In genomic region chr4:175281894-175282293, GRCh38 we compare ENCODE assay signal across 27 cellular contexts.
"Had no signal": no experiment of that assay in that cellular context is flagged by ENCODE, and none has a peak within 500 bp of the region (broad histone marks: within the 10 kb centered on the region; RNA-seq: fewer than 3 reads in every experiment).

No MANE protein-coding gene starts in this region.

- H3K27ac Mint-ChIP-seq: stimulated activated effector memory CD8-positive, alpha-beta T cell treated with anti-CD3 and anti-CD28 coated beads, Interleukin-12 subunit alpha, Interleukin-12 subunit beta, amount 100 ng/mL, for 72 hours; stimulated activated memory B cell treated with anti-CD40 and anti-IgM and Interleukin-4, amounts not matched to agents 10 μg/mL and 1 μg/mL and 100 μg/mL, for 72 hours; stimulated activated naive B cell treated with anti-CD40 and anti-IgM and Interleukin-4, amounts not matched to agents 10 μg/mL and 1 μg/mL and 100 μg/mL, for 72 hours; stimulated activated naive CD8-positive, alpha-beta T cell treated with anti-CD3 and anti-CD28 coated beads, Interleukin-15, amount 100 ng/mL, for 72 hours; stimulated activated naive CD8-positive, alpha-beta T cell treated with anti-CD3 and anti-CD28 coated beads, Interleukin-15, Interleukin-2, amounts not matched to agents 100 ng/mL and 50 ng/mL, for 24 hours; type B pancreatic cell had no signal

- H3K27me3 ChIP-seq: stomach, suprapubic skin, testis, thyroid gland, tibial artery, tibial nerve, transverse colon, upper lobe of left lung, uterus, vagina had no signal

- H3K4me3 Mint-ChIP-seq: stimulated activated effector memory CD8-positive, alpha-beta T cell treated with anti-CD3 and anti-CD28 coated beads, Interleukin-12 subunit alpha, Interleukin-12 subunit beta, amount 100 ng/mL, for 72 hours; stimulated activated memory B cell treated with anti-CD40 and anti-IgM and Interleukin-4, amounts not matched to agents 10 μg/mL and 1 μg/mL and 100 μg/mL, for 72 hours; stimulated activated naive B cell treated with anti-CD40 and anti-IgM and Interleukin-4, amounts not matched to agents 10 μg/mL and 1 μg/mL and 100 μg/mL, for 72 hours; stimulated activated naive CD8-positive, alpha-beta T cell treated with anti-CD3 and anti-CD28 coated beads, Interleukin-15, amount 100 ng/mL, for 72 hours; stimulated activated naive CD8-positive, alpha-beta T cell treated with anti-CD3 and anti-CD28 coated beads, Interleukin-15, Interleukin-2, amounts not matched to agents 100 ng/mL and 50 ng/mL, for 24 hours; type B pancreatic cell had no signal

- H3K9me3 Mint-ChIP-seq: type B pancreatic cell had no signal

- DNase-seq: stimulated activated CD4-positive, alpha-beta T cell treated with anti-CD3 and anti-CD28 coated beads, Interleukin-2, amount 100 ng/mL, for 48 hours; stimulated activated CD4-positive, alpha-beta T cell treated with anti-CD3 and anti-CD28 coated beads, Interleukin-4, amount 100 ng/mL, for 1 hour; stimulated activated CD4-positive, alpha-beta T cell treated with anti-CD3 and anti-CD28 coated beads, Interleukin-4, amount 100 ng/mL, for 24 hours; stimulated activated CD4-positive, alpha-beta T cell treated with anti-CD3 and anti-CD28 coated beads, Interleukin-4, amount 100 ng/mL, for 4 hours; stimulated activated CD8-positive, alpha-beta memory T cell treated with anti-CD3 and anti-CD28 coated beads, Interleukin-4, amount 100 ng/mL, for 48 hours; stimulated activated naive B cell treated with anti-CD40 and anti-IgM and Interleukin-4, amounts not matched to agents 10 μg/mL and 1 μg/mL and 100 μg/mL, for 72 hours; stimulated activated naive CD4-positive, alpha-beta T cell; stimulated activated naive CD4-positive, alpha-beta T cell treated with Interleukin-2 at 50 U/mL for 16 hours; stimulated activated naive CD8-positive, alpha-beta T cell treated with anti-CD3 and anti-CD28 coated beads, Interleukin-15, amount 100 ng/mL, for 72 hours; stimulated activated naive CD8-positive, alpha-beta T cell treated with anti-CD3 and anti-CD28 coated beads, Interleukin-15, Interleukin-2, amounts not matched to agents 100 U/mL and 50 U/mL, for 24 hours; stomach; substantia nigra; testis; thyroid gland; tibial artery; transverse colon; trophoblast cell; uterus had no signal

- H3K27me3 Mint-ChIP-seq: stimulated activated memory B cell treated with anti-CD40 and anti-IgM and Interleukin-4, amounts not matched to agents 10 μg/mL and 1 μg/mL and 100 μg/mL, for 72 hours; stimulated activated naive B cell treated with anti-CD40 and anti-IgM and Interleukin-4, amounts not matched to agents 10 μg/mL and 1 μg/mL and 100 μg/mL, for 72 hours; stimulated activated naive CD8-positive, alpha-beta T cell treated with anti-CD3 and anti-CD28 coated beads, Interleukin-15, amount 100 ng/mL, for 72 hours; stimulated activated naive CD8-positive, alpha-beta T cell treated with anti-CD3 and anti-CD28 coated beads, Interleukin-15, Interleukin-2, amounts not matched to agents 100 ng/mL and 50 ng/mL, for 24 hours; type B pancreatic cell had no signal

- H3K9me3 ChIP-seq: stomach, suprapubic skin, testis, thoracic aorta, thyroid gland, tibial artery, tibial nerve, transverse colon, upper lobe of left lung, uterus, vagina had no signal

- H3K4me3 ChIP-seq: stomach, suprapubic skin, testis, thoracic aorta, thyroid gland, tibial artery, tibial nerve, transverse colon, upper lobe of left lung, uterus, vagina had no signal

- H3K27ac ChIP-seq: stomach, suprapubic skin, testis, thoracic aorta, thyroid gland, tibial artery, tibial nerve, transverse colon, upper lobe of left lung, uterus, vagina had no signal

- H3K4me1 Mint-ChIP-seq: stimulated activated effector memory CD8-positive, alpha-beta T cell treated with anti-CD3 and anti-CD28 coated beads, Interleukin-12 subunit alpha, Interleukin-12 subunit beta, amount 100 ng/mL, for 72 hours; stimulated activated memory B cell treated with anti-CD40 and anti-IgM and Interleukin-4, amounts not matched to agents 10 μg/mL and 1 μg/mL and 100 μg/mL, for 72 hours; stimulated activated naive B cell treated with anti-CD40 and anti-IgM and Interleukin-4, amounts not matched to agents 10 μg/mL and 1 μg/mL and 100 μg/mL, for 72 hours; stimulated activated naive CD8-positive, alpha-beta T cell treated with anti-CD3 and anti-CD28 coated beads, Interleukin-15, amount 100 ng/mL, for 72 hours had no signal

- H3K36me3 Mint-ChIP-seq: stimulated activated effector memory CD8-positive, alpha-beta T cell treated with anti-CD3 and anti-CD28 coated beads, Interleukin-12 subunit alpha, Interleukin-12 subunit beta, amount 100 ng/mL, for 72 hours; stimulated activated memory B cell treated with anti-CD40 and anti-IgM and Interleukin-4, amounts not matched to agents 10 μg/mL and 1 μg/mL and 100 μg/mL, for 72 hours; stimulated activated naive B cell treated with anti-CD40 and anti-IgM and Interleukin-4, amounts not matched to agents 10 μg/mL and 1 μg/mL and 100 μg/mL, for 72 hours; type B pancreatic cell had no signal

- H3K4me1 ChIP-seq: stomach, suprapubic skin, testis, thyroid gland, tibial artery, tibial nerve, transverse colon, upper lobe of left lung, uterus, vagina had no signal

- H3K36me3 ChIP-seq: stomach, suprapubic skin, thoracic aorta, thyroid gland, tibial artery, tibial nerve, transverse colon, upper lobe of left lung, uterus, vagina had no signal

- ATAC-seq: stimulated activated effector memory CD8-positive, alpha-beta T cell treated with anti-CD3 and anti-CD28 coated beads, Interleukin-12 subunit alpha, Interleukin-12 subunit beta, amount 100 ng/mL, for 72 hours; stimulated activated memory B cell treated with anti-CD40 and anti-IgM and Interleukin-4, amounts not matched to agents 10 μg/mL and 1 μg/mL and 100 μg/mL, for 72 hours; stimulated activated naive B cell treated with anti-CD40 and anti-IgM and Interleukin-4, amounts not matched to agents 10 μg/mL and 1 μg/mL and 100 μg/mL, for 72 hours; stimulated activated naive CD8-positive, alpha-beta T cell treated with anti-CD3 and anti-CD28 coated beads, Interleukin-15, amount 100 ng/mL, for 72 hours; stimulated activated naive CD8-positive, alpha-beta T cell treated with anti-CD3 and anti-CD28 coated beads, Interleukin-15, Interleukin-2, amounts not matched to agents 100 U/mL and 50 U/mL, for 24 hours had no signal
